ENCODE assay signal across 1 cellular context in the genomic region with DNA sequence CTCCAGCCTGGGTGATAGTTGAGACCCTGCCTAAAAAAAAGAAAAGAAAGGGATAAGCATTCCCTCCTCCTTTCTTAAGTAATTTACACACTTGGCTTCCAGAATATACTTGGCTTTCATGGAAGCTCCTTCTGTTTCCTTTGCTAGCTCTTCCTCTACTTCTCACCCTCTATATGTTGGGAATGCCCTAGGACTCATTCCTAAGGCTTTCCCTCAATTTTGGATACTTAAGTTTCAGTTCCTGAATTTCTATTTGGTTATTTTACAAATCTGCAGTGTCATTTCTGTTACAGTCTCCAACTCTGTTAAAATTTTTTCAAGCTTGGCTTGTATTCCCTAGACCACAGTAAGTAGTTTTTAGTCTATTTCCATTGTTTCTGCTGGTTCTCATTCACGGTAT.
TF ChIP-seq lines count a peak whose summit lies in the region.

No MANE protein-coding gene starts in this region.

TF ChIP-seq in GM23338, 12 proteins besides CTCF, POLR2A, EP300 and RAD21:
- TF ChIP-seq ZNF462 (CRISPR knock-in tag; IDR thresholded peaks at IDR 0.05) (no peak), EZH2 (IDR thresholded peaks at IDR 0.05; ENCODE audit: low read depth, unreplicated experiment) (no peak)
